1 cellular context compared by ENCODE assay signal in genomic region chr10:71784679-71785272, GRCh38.
TF ChIP-seq lines count a peak whose summit lies in the region.

No MANE protein-coding gene starts in this region.

TF ChIP-seq in K562, 482 proteins besides CTCF, POLR2A, EP300 and RAD21:
- peak; percentile 65 for TF ChIP-seq ZNF263 (CRISPR knock-in tag; IDR thresholded peaks at IDR 0.05; ENCODE audit: borderline replicate concordance)
- TF ChIP-seq ZNF282 (CRISPR knock-in tag; IDR thresholded peaks at IDR 0.05): no peak
TF ChIP-seq in K562: peak in this region for 1.
